12 cellular contexts compared by ENCODE assay signal in genomic region chr18:11999431-11999830, GRCh38.
"Had no signal": no experiment of that assay in that cellular context is flagged by ENCODE, and none has a peak within 500 bp of the region (broad histone marks: within the 10 kb centered on the region; RNA-seq: fewer than 3 reads in every experiment).

No MANE protein-coding gene starts in this region.

- ATAC-seq: activated CD8-positive, alpha-beta T cell treated with anti-CD3 and anti-CD28 coated beads, Interleukin-2, amount 10 ng/mL, durations not matched to agents 7 days and 5 days; left cardiac atrium; psoas muscle had no signal

- H3K27ac ChIP-seq: psoas muscle had no signal

- DNase-seq: activated B cell treated with CpG ODN at 0.5 μM for 24 hours; activated CD4-positive, alpha-beta T cell treated with anti-CD3 and anti-CD28 coated beads, Interleukin-2, amount 10 ng/mL, durations not matched to agents 24 days and 14 days; activated CD8-positive, alpha-beta memory T cell treated with anti-CD3 and anti-CD28 coated beads, Interleukin-2, amount 50 U/mL, for 4 hours; activated CD8-positive, alpha-beta T cell treated with anti-CD3 and anti-CD28 coated beads, Interleukin-2, amount 10 ng/mL, durations not matched to agents 7 days and 5 days; activated gamma-delta T cell treated with Interleukin-2 at 50 U/mL for 16 hours; activated T-cell treated with anti-CD3 and anti-CD28 coated beads, Interleukin-2, amount 50 U/mL, for 48 hours; effector CD8-positive, alpha-beta T cell; foreskin melanocyte; left cardiac atrium; nephron progenitor cell; stimulated activated CD4-positive, alpha-beta T cell treated with anti-CD3 and anti-CD28 coated beads, Interleukin-1b, Interleukin-23, amount 100 ng/mL, for 48 hours had no signal

- H3K9me3 ChIP-seq: psoas muscle had no signal

- H3K4me3 ChIP-seq: psoas muscle had no signal
